Comparison of ENCODE assay signal across 1 cellular context in genomic region chr2:44964704-44965343, GRCh38.
TF ChIP-seq lines count a peak whose summit lies in the region.

No MANE protein-coding gene starts in this region.

TF ChIP-seq in HepG2, 621 proteins besides CTCF, POLR2A, EP300 and RAD21:
- no peak for TF ChIP-seq CREM (IDR thresholded peaks at IDR 0.05)
- no peak for TF ChIP-seq CREM (CRISPR knock-in tag; IDR thresholded peaks at IDR 0.05)
- no peak for TF ChIP-seq ZNF619 (CRISPR knock-in tag; IDR thresholded peaks at IDR 0.05)
- TF ChIP-seq ZBTB4 (CRISPR knock-in tag; IDR thresholded peaks at IDR 0.05; ENCODE audit: borderline replicate concordance), result no peak
- no peak for TF ChIP-seq ZBTB38 (CRISPR knock-in tag; IDR thresholded peaks at IDR 0.05)
- TF ChIP-seq ZNF230 (CRISPR knock-in tag; IDR thresholded peaks at IDR 0.05), result no peak
- no peak for TF ChIP-seq SMYD3 (CRISPR knock-in tag; IDR thresholded peaks at IDR 0.05)
- no peak for TF ChIP-seq PRDM10 (CRISPR knock-in tag; IDR thresholded peaks at IDR 0.05; ENCODE audit: low read depth)
- no peak for TF ChIP-seq LRRFIP1 (CRISPR knock-in tag; conservative IDR thresholded peaks at IDR 0.05)
- no peak for TF ChIP-seq ZBTB21 (CRISPR knock-in tag; IDR thresholded peaks at IDR 0.05)
- TF ChIP-seq ZNF263 (CRISPR knock-in tag; IDR thresholded peaks at IDR 0.05), result 0 out of 2 replicates have a peak, but pooled peaks have one; percentile 30
- TF ChIP-seq ZNF687 (CRISPR knock-in tag; IDR thresholded peaks at IDR 0.05), result peak; percentile 26; the same call in 1 of the 2 replicates
- TF ChIP-seq PATZ1 (CRISPR knock-in tag; IDR thresholded peaks at IDR 0.05), result peak; percentile 81
- no peak for TF ChIP-seq XBP1 (CRISPR knock-in tag; IDR thresholded peaks at IDR 0.05)
- TF ChIP-seq MEF2D (CRISPR knock-in tag; IDR thresholded peaks at IDR 0.05), result no peak
- TF ChIP-seq NR2F6 (IDR thresholded peaks at IDR 0.05), result no peak
- no peak for TF ChIP-seq NR2F6 (CRISPR knock-in tag; IDR thresholded peaks at IDR 0.05)
- TF ChIP-seq ZNF652 (CRISPR knock-in tag; IDR thresholded peaks at IDR 0.05; ENCODE audit: borderline replicate concordance, low read depth), result no peak
